In genomic region chr19:18842166-18842565, GRCh38 we compare ENCODE assay signal across 16 cellular contexts. TPM values are rescaled to one million over a fixed set of nuclear protein-coding genes. Genes with fewer than 3 reads are reported as not detected.
DNase-seq lines count a peak whose midpoint lies in the region; ATAC-seq and TF ChIP-seq lines count a peak whose summit lies in the region.
"Had no signal": no experiment of that assay in that cellular context is flagged by ENCODE, and none has a peak within 500 bp of the region (broad histone marks: within the 10 kb centered on the region; RNA-seq: fewer than 3 reads in every experiment).

No MANE protein-coding gene starts in this region.

- H3K27ac ChIP-seq in BLaER1, result no peak overlapping the region
- H3K27ac ChIP-seq in CD4-positive, alpha-beta memory T cell (ENCODE audit: low read depth, low read length), result no peak overlapping the region
- no peak overlapping the region for H3K27ac ChIP-seq in coronary artery

- peak overlapping the region; percentile 25 to 95 (median 84) for H3K27ac Mint-ChIP-seq in CD4-positive, alpha-beta memory T cell
- peak overlapping the region; percentile 31 for H3K27ac Mint-ChIP-seq in activated T-helper 1 cell treated with anti-CD3 and anti-CD28 coated beads, Interleukin-12 subunit alpha, Interleukin-12 subunit beta, Interleukin-2, Interleukin-4 antibody, amounts not matched to agents 30 ng/mL and 10 ng/mL and 1 ng/mL, durations not matched to agents 14 hours and 24 hours and 36 hours
- H3K27ac Mint-ChIP-seq in memory B cell, result no peak overlapping the region

- no peak overlapping the region for H3K4me3 ChIP-seq in BLaER1
- no peak overlapping the region for H3K4me3 ChIP-seq in CD4-positive, alpha-beta memory T cell (ENCODE audit: low read length in 2 of 2)
- no peak overlapping the region for H3K4me3 ChIP-seq in coronary artery
- H3K4me3 ChIP-seq: HAP-1 had no signal

- H3K4me1 Mint-ChIP-seq in CD4-positive, alpha-beta memory T cell, result peaks cover 60 to 98% (median 83%) of the 10 kb centered on the region in 4 donors
- H3K4me1 Mint-ChIP-seq in activated T-helper 1 cell treated with anti-CD3 and anti-CD28 coated beads, Interleukin-12 subunit alpha, Interleukin-12 subunit beta, Interleukin-2, Interleukin-4 antibody, amounts not matched to agents 30 ng/mL and 10 ng/mL and 1 ng/mL, durations not matched to agents 14 hours and 24 hours and 36 hours (ENCODE audit: low read depth), result peaks cover 58% of the 10 kb centered on the region
- peaks cover 63% of the 10 kb centered on the region for H3K4me1 Mint-ChIP-seq in memory B cell

- H3K36me3 ChIP-seq in BLaER1, result peaks cover 61% of the 10 kb centered on the region
- H3K36me3 ChIP-seq in CD4-positive, alpha-beta memory T cell (ENCODE audit: insufficient read depth, low read length), result no peaks in the 10 kb centered on the region

- H3K4me3 Mint-ChIP-seq in CD4-positive, alpha-beta memory T cell, result peak overlapping the region; percentile 7 to 93 (median 68)
- H3K4me3 Mint-ChIP-seq in activated T-helper 1 cell treated with anti-CD3 and anti-CD28 coated beads, Interleukin-12 subunit alpha, Interleukin-12 subunit beta, Interleukin-2, Interleukin-4 antibody, amounts not matched to agents 30 ng/mL and 10 ng/mL and 1 ng/mL, durations not matched to agents 14 hours and 24 hours and 36 hours, result peak overlapping the region; percentile 1
- H3K4me3 Mint-ChIP-seq in memory B cell, result peak overlapping the region; percentile 58

- peaks cover 0 to 3% (median 0%) of the 10 kb centered on the region in 8 donors for H3K9me3 Mint-ChIP-seq in CD4-positive, alpha-beta memory T cell
- no peaks in the 10 kb centered on the region for H3K9me3 Mint-ChIP-seq in activated T-helper 1 cell treated with anti-CD3 and anti-CD28 coated beads, Interleukin-12 subunit alpha, Interleukin-12 subunit beta, Interleukin-2, Interleukin-4 antibody, amounts not matched to agents 30 ng/mL and 10 ng/mL and 1 ng/mL, durations not matched to agents 14 hours and 24 hours and 36 hours
- H3K9me3 Mint-ChIP-seq in memory B cell, result no peaks in the 10 kb centered on the region

- TF ChIP-seq CTCF in coronary artery (IDR thresholded peaks at IDR 0.05), result no peak

- peak overlapping the region; percentile 52 for H3K4me2 ChIP-seq in BLaER1

- no peak for DNase-seq in CD4-positive, alpha-beta memory T cell
- DNase-seq in activated T-helper 1 cell treated with anti-CD3 and anti-CD28 coated beads, Interleukin-12 subunit alpha, Interleukin-12 subunit beta, Interleukin-2, Interleukin-4 antibody, amounts not matched to agents 30 ng/mL and 10 ng/mL and 1 ng/mL, durations not matched to agents 14 hours and 24 hours and 36 hours (ENCODE audit: low spot score), result no peak
- no peak for DNase-seq in memory B cell (ENCODE audit: low spot score in 2 of 2)
- no peak for DNase-seq in EL
- no peak for DNase-seq in coronary artery (ENCODE audit: low spot score)
- DNase-seq: activated naive CD4-positive, alpha-beta T cell treated with anti-CD3 and anti-CD28 coated beads, Interleukin-2, amount 50 U/mL, for 16 hours; mammary epithelial cell; stimulated activated CD4-positive, alpha-beta T cell treated with anti-CD3 and anti-CD28 coated beads, Interleukin-4, amount 100 ng/mL, for 4 hours; T1000 had no signal

- H3K36me3 Mint-ChIP-seq in CD4-positive, alpha-beta memory T cell, result peaks cover 9 to 38% of the 10 kb centered on the region in 2 donors
- peaks cover 18% of the 10 kb centered on the region for H3K36me3 Mint-ChIP-seq in activated T-helper 1 cell treated with anti-CD3 and anti-CD28 coated beads, Interleukin-12 subunit alpha, Interleukin-12 subunit beta, Interleukin-2, Interleukin-4 antibody, amounts not matched to agents 30 ng/mL and 10 ng/mL and 1 ng/mL, durations not matched to agents 14 hours and 24 hours and 36 hours (ENCODE audit: low read depth)
- peaks cover 9% of the 10 kb centered on the region for H3K36me3 Mint-ChIP-seq in memory B cell

- no peaks in the 10 kb centered on the region for H3K27me3 ChIP-seq in BLaER1
- no peaks in the 10 kb centered on the region for H3K27me3 ChIP-seq in CD4-positive, alpha-beta memory T cell (ENCODE audit: insufficient read depth, low read length)

- H4K20me1 ChIP-seq in BLaER1, result peaks cover 100% of the 10 kb centered on the region

- POLR2A ChIA-PET in CD4-positive, alpha-beta memory T cell (lab: Charles Lee; ENCODE audit: partially characterized antibody), result interaction anchor here (3.0 kb wide), 1 partner anchor 10 kb away, joined by 19 read pairs; the partner anchor contains the start of gene UPF1

- no peak overlapping the region for H3K9ac ChIP-seq in BLaER1

- CTCF ChIA-PET in CD4-positive, alpha-beta memory T cell (lab: Charles Lee; ENCODE audit: partially characterized antibody), result interaction anchor here (0.6 to 1.3 kb wide), 7 partner anchors 10 to 391 kb away, joined by 3 to 5 read pairs (median 3); partner anchors contain the start of gene FKBP8

- H3K4me1 ChIP-seq in BLaER1, result peaks cover 100% of the 10 kb centered on the region
- peaks cover 95% of the 10 kb centered on the region for H3K4me1 ChIP-seq in CD4-positive, alpha-beta memory T cell (ENCODE audit: insufficient read depth, low read length)
- H3K4me1 ChIP-seq: HAP-1 had no signal

- H3K27me3 Mint-ChIP-seq in CD4-positive, alpha-beta memory T cell, result no peaks in the 10 kb centered on the region
- no peaks in the 10 kb centered on the region for H3K27me3 Mint-ChIP-seq in activated T-helper 1 cell treated with anti-CD3 and anti-CD28 coated beads, Interleukin-12 subunit alpha, Interleukin-12 subunit beta, Interleukin-2, Interleukin-4 antibody, amounts not matched to agents 30 ng/mL and 10 ng/mL and 1 ng/mL, durations not matched to agents 14 hours and 24 hours and 36 hours (ENCODE audit: insufficient read depth)
- H3K27me3 Mint-ChIP-seq in memory B cell, result no peaks in the 10 kb centered on the region

- no peak for ATAC-seq in memory B cell (ENCODE audit: low read depth)
- no peak for ATAC-seq in HG02884 (IDR thresholded peaks at IDR 0.05; ENCODE audit: unreplicated experiment)
- ATAC-seq: sciatic nerve had no signal

- no peaks in the 10 kb centered on the region for H3K9me3 ChIP-seq in BLaER1
- H3K9me3 ChIP-seq in CD4-positive, alpha-beta memory T cell (ENCODE audit: control insufficient read depth in 1 of 2, low read length in 2 of 2), result no peaks in the 10 kb centered on the region
- H3K9me3 ChIP-seq: HAP-1 had no signal

- intact Hi-C loops in CD4-positive, alpha-beta memory T cell (cut with micrococcal nuclease), result no loop called here
- intact Hi-C loops in activated T-helper 1 cell treated with anti-CD3 and anti-CD28 coated beads, Interleukin-12 subunit alpha, Interleukin-12 subunit beta, Interleukin-2, Interleukin-4 antibody, amounts not matched to agents 30 ng/mL and 10 ng/mL and 1 ng/mL, durations not matched to agents 14 hours and 24 hours and 36 hours (cut with micrococcal nuclease), result no loop called here

RNA-seq across cellular contexts. Expression of gene UPF1, which starts 10.4 kb away (rescaled TPM):
- 100 to 1,000 TPM; 127 to 130 TPM for total RNA-seq in CD4-positive, alpha-beta memory T cell
- 10 to 100 TPM in 1 of 2 donors, 1 to 10 TPM in 1; 2.6 to 21.9 TPM for polyA plus RNA-seq in CD4-positive, alpha-beta memory T cell
- 102 and 113 TPM in 2 replicates for total RNA-seq in activated T-helper 1 cell treated with anti-CD3 and anti-CD28 coated beads, Interleukin-12 subunit alpha, Interleukin-12 subunit beta, Interleukin-2, Interleukin-4 antibody, amounts not matched to agents 30 ng/mL and 10 ng/mL and 1 ng/mL, durations not matched to agents 14 hours and 24 hours and 36 hours

RNA-seq across cellular contexts. Expression of gene COMP, which starts 51.1 kb away (rescaled TPM):
- total RNA-seq in CD4-positive, alpha-beta memory T cell, result not detected
- not detected for polyA plus RNA-seq in CD4-positive, alpha-beta memory T cell
- not detected in 2 replicates for total RNA-seq in activated T-helper 1 cell treated with anti-CD3 and anti-CD28 coated beads, Interleukin-12 subunit alpha, Interleukin-12 subunit beta, Interleukin-2, Interleukin-4 antibody, amounts not matched to agents 30 ng/mL and 10 ng/mL and 1 ng/mL, durations not matched to agents 14 hours and 24 hours and 36 hours
- total RNA-seq: activated CD8-positive, alpha-beta memory T cell treated with anti-CD3 and anti-CD28 coated beads for 36 hours; Daoy; endothelial cell of umbilical vein had no signal
- polyA plus RNA-seq: endothelial cell of umbilical vein, mammary epithelial cell had no signal

RNA-seq across cellular contexts. Expression of gene CERS1, which starts 53.8 kb away (rescaled TPM):
- not detected for total RNA-seq in CD4-positive, alpha-beta memory T cell
- polyA plus RNA-seq in CD4-positive, alpha-beta memory T cell, result not detected
- not detected in 2 replicates for total RNA-seq in activated T-helper 1 cell treated with anti-CD3 and anti-CD28 coated beads, Interleukin-12 subunit alpha, Interleukin-12 subunit beta, Interleukin-2, Interleukin-4 antibody, amounts not matched to agents 30 ng/mL and 10 ng/mL and 1 ng/mL, durations not matched to agents 14 hours and 24 hours and 36 hours
- total RNA-seq: Daoy had no signal

Comparison
In these comparisons a context has a peak if more than half of its experiments do, and no peak if none do; other contexts are left out.
1. H3K4me3 Mint-ChIP-seq: peak in every context shown above with its lines; median percentile 68 in CD4-positive, alpha-beta memory T cell; 58 in memory B cell; 1 in activated T-helper 1 cell treated with anti-CD3 and anti-CD28 coated beads, Interleukin-12 subunit alpha, Interleukin-12 subunit beta, Interleukin-2, Interleukin-4 antibody, amounts not matched to agents 30 ng/mL and 10 ng/mL and 1 ng/mL, durations not matched to agents 14 hours and 24 hours and 36 hours.